1 cellular context compared by ENCODE assay signal in genomic region chr14:20684662-20685456, GRCh38.
TF ChIP-seq lines count a peak whose summit lies in the region.

No MANE protein-coding gene starts in this region.

TF ChIP-seq in HepG2, 621 proteins besides CTCF, POLR2A, EP300 and RAD21 (continued from another document and continues in another):
- TF ChIP-seq, protein P1, sequence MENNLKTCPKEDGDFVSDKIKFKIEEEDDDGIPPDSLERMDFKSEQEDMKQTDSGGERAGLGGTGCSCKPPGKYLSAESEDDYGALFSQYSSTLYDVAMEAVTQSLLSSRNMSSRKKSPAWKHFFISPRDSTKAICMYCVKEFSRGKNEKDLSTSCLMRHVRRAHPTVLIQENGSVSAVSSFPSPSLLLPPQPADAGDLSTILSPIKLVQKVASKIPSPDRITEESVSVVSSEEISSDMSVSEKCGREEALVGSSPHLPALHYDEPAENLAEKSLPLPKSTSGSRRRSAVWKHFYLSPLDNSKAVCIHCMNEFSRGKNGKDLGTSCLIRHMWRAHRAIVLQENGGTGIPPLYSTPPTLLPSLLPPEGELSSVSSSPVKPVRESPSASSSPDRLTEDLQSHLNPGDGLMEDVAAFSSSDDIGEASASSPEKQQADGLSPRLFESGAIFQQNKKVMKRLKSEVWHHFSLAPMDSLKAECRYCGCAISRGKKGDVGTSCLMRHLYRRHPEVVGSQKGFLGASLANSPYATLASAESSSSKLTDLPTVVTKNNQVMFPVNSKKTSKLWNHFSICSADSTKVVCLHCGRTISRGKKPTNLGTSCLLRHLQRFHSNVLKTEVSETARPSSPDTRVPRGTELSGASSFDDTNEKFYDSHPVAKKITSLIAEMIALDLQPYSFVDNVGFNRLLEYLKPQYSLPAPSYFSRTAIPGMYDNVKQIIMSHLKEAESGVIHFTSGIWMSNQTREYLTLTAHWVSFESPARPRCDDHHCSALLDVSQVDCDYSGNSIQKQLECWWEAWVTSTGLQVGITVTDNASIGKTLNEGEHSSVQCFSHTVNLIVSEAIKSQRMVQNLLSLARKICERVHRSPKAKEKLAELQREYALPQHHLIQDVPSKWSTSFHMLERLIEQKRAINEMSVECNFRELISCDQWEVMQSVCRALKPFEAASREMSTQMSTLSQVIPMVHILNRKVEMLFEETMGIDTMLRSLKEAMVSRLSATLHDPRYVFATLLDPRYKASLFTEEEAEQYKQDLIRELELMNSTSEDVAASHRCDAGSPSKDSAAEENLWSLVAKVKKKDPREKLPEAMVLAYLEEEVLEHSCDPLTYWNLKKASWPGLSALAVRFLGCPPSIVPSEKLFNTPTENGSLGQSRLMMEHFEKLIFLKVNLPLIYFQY (CRISPR knock-in tag; IDR thresholded peaks at IDR 0.05; ENCODE audit: borderline replicate concordance) = no peak
- no peak for TF ChIP-seq TCF7L2 (IDR thresholded peaks at IDR 0.05; ENCODE audit: low read depth, low read length)
- TF ChIP-seq, protein P2, sequence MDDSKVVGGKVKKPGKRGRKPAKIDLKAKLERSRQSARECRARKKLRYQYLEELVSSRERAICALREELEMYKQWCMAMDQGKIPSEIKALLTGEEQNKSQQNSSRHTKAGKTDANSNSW (CRISPR knock-in tag; IDR thresholded peaks at IDR 0.05; ENCODE audit: borderline replicate concordance) = no peak
- TF ChIP-seq ZEB1 (IDR thresholded peaks at IDR 0.05; ENCODE audit: insufficient replicate concordance, low read depth) = no peak
- TF ChIP-seq, protein P3, sequence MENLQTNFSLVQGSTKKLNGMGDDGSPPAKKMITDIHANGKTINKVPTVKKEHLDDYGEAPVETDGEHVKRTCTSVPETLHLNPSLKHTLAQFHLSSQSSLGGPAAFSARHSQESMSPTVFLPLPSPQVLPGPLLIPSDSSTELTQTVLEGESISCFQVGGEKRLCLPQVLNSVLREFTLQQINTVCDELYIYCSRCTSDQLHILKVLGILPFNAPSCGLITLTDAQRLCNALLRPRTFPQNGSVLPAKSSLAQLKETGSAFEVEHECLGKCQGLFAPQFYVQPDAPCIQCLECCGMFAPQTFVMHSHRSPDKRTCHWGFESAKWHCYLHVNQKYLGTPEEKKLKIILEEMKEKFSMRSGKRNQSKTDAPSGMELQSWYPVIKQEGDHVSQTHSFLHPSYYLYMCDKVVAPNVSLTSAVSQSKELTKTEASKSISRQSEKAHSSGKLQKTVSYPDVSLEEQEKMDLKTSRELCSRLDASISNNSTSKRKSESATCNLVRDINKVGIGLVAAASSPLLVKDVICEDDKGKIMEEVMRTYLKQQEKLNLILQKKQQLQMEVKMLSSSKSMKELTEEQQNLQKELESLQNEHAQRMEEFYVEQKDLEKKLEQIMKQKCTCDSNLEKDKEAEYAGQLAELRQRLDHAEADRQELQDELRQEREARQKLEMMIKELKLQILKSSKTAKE (CRISPR knock-in tag; IDR thresholded peaks at IDR 0.05; ENCODE audit: borderline replicate concordance) = peak; percentile 40; the same call in 1 of the 2 replicates
- no peak for TF ChIP-seq ZFP90 (CRISPR knock-in tag; IDR thresholded peaks at IDR 0.05; ENCODE audit: borderline replicate concordance)
- TF ChIP-seq, protein P4, sequence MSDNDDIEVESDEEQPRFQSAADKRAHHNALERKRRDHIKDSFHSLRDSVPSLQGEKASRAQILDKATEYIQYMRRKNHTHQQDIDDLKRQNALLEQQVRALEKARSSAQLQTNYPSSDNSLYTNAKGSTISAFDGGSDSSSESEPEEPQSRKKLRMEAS (IDR thresholded peaks at IDR 0.05) = no peak
- no peak for TF ChIP-seq DDIT3 (CRISPR knock-in tag; IDR thresholded peaks at IDR 0.05)
- TF ChIP-seq, protein P5, sequence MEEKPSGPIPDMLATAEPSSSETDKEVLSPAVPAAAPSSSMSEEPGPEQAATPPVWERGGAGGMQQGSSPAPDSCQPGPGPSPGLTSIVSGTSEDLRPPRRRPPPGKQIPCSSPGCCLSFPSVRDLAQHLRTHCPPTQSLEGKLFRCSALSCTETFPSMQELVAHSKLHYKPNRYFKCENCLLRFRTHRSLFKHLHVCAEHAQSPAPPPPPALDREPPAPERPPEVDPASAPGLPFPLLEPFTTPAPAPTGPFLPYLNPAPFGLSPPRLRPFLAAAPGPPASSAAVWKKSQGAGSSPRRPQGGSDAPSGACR (CRISPR knock-in tag; IDR thresholded peaks at IDR 0.05) = no peak
- no peak for TF ChIP-seq ZNF562 (CRISPR knock-in tag; IDR thresholded peaks at IDR 0.05; ENCODE audit: borderline replicate concordance)
- no peak for TF ChIP-seq ELK4 (CRISPR knock-in tag; IDR thresholded peaks at IDR 0.05; ENCODE audit: borderline replicate concordance)
- peak; percentile 4 for TF ChIP-seq ZNF775 (CRISPR knock-in tag; IDR thresholded peaks at IDR 0.05; ENCODE audit: borderline replicate concordance)
- 0 out of 2 replicates have a peak, but pooled peaks have one; percentile 77 for TF ChIP-seq FOXO4 (CRISPR knock-in tag; conservative IDR thresholded peaks at IDR 0.05)
- TF ChIP-seq ZNF263 (CRISPR knock-in tag; IDR thresholded peaks at IDR 0.05) = peak; percentile 74
- TF ChIP-seq PRPF4 (IDR thresholded peaks at IDR 0.05; ENCODE audit: low read depth, low read length, poor library complexity, severe bottlenecking) = peak; percentile 7
- no peak for TF ChIP-seq ZBTB49 (CRISPR knock-in tag; IDR thresholded peaks at IDR 0.05; ENCODE audit: borderline replicate concordance)
- TF ChIP-seq, protein P6, sequence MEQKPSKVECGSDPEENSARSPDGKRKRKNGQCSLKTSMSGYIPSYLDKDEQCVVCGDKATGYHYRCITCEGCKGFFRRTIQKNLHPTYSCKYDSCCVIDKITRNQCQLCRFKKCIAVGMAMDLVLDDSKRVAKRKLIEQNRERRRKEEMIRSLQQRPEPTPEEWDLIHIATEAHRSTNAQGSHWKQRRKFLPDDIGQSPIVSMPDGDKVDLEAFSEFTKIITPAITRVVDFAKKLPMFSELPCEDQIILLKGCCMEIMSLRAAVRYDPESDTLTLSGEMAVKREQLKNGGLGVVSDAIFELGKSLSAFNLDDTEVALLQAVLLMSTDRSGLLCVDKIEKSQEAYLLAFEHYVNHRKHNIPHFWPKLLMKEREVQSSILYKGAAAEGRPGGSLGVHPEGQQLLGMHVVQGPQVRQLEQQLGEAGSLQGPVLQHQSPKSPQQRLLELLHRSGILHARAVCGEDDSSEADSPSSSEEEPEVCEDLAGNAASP (CRISPR knock-in tag; IDR thresholded peaks at IDR 0.05; ENCODE audit: borderline replicate concordance) = no peak
- TF ChIP-seq, protein P7, sequence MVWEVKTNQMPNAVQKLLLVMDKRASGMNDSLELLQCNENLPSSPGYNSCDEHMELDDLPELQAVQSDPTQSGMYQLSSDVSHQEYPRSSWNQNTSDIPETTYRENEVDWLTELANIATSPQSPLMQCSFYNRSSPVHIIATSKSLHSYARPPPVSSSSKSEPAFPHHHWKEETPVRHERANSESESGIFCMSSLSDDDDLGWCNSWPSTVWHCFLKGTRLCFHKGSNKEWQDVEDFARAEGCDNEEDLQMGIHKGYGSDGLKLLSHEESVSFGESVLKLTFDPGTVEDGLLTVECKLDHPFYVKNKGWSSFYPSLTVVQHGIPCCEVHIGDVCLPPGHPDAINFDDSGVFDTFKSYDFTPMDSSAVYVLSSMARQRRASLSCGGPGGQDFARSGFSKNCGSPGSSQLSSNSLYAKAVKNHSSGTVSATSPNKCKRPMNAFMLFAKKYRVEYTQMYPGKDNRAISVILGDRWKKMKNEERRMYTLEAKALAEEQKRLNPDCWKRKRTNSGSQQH (CRISPR knock-in tag; IDR thresholded peaks at IDR 0.05; ENCODE audit: low read depth) = no peak
- TF ChIP-seq, protein P8, sequence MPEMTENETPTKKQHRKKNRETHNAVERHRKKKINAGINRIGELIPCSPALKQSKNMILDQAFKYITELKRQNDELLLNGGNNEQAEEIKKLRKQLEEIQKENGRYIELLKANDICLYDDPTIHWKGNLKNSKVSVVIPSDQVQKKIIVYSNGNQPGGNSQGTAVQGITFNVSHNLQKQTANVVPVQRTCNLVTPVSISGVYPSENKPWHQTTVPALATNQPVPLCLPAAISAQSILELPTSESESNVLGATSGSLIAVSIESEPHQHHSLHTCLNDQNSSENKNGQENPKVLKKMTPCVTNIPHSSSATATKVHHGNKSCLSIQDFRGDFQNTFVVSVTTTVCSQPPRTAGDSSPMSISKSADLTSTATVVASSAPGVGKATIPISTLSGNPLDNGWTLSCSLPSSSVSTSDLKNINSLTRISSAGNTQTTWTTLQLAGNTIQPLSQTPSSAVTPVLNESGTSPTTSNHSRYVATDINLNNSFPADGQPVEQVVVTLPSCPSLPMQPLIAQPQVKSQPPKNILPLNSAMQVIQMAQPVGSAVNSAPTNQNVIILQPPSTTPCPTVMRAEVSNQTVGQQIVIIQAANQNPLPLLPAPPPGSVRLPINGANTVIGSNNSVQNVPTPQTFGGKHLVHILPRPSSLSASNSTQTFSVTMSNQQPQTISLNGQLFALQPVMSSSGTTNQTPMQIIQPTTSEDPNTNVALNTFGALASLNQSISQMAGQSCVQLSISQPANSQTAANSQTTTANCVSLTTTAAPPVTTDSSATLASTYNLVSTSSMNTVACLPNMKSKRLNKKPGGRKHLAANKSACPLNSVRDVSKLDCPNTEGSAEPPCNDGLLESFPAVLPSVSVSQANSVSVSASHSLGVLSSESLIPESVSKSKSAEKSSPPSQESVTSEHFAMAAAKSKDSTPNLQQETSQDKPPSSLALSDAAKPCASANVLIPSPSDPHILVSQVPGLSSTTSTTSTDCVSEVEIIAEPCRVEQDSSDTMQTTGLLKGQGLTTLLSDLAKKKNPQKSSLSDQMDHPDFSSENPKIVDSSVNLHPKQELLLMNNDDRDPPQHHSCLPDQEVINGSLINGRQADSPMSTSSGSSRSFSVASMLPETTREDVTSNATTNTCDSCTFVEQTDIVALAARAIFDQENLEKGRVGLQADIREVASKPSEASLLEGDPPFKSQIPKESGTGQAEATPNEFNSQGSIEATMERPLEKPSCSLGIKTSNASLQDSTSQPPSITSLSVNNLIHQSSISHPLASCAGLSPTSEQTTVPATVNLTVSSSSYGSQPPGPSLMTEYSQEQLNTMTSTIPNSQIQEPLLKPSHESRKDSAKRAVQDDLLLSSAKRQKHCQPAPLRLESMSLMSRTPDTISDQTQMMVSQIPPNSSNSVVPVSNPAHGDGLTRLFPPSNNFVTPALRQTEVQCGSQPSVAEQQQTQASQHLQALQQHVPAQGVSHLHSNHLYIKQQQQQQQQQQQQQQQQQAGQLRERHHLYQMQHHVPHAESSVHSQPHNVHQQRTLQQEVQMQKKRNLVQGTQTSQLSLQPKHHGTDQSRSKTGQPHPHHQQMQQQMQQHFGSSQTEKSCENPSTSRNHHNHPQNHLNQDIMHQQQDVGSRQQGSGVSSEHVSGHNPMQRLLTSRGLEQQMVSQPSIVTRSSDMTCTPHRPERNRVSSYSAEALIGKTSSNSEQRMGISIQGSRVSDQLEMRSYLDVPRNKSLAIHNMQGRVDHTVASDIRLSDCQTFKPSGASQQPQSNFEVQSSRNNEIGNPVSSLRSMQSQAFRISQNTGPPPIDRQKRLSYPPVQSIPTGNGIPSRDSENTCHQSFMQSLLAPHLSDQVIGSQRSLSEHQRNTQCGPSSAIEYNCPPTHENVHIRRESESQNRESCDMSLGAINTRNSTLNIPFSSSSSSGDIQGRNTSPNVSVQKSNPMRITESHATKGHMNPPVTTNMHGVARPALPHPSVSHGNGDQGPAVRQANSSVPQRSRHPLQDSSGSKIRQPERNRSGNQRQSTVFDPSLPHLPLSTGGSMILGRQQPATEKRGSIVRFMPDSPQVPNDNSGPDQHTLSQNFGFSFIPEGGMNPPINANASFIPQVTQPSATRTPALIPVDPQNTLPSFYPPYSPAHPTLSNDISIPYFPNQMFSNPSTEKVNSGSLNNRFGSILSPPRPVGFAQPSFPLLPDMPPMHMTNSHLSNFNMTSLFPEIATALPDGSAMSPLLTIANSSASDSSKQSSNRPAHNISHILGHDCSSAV (CRISPR knock-in tag; IDR thresholded peaks at IDR 0.05; ENCODE audit: borderline replicate concordance) = no peak
- no peak; the same call in none of the 2 replicates for TF ChIP-seq SNAI1 (CRISPR knock-in tag; IDR thresholded peaks at IDR 0.05; ENCODE audit: borderline replicate concordance)
- TF ChIP-seq HNF4A (CRISPR knock-in tag; IDR thresholded peaks at IDR 0.05) = no peak
- TF ChIP-seq NR2C2 (CRISPR knock-in tag; IDR thresholded peaks at IDR 0.05; ENCODE audit: borderline replicate concordance) = no peak
- no peak for TF ChIP-seq RFX3 (CRISPR knock-in tag; IDR thresholded peaks at IDR 0.05)
- TF ChIP-seq EED (CRISPR knock-in tag; IDR thresholded peaks at IDR 0.05) = no peak
- no peak; the same call in 1 of the 2 replicates for TF ChIP-seq ZNF253 (CRISPR knock-in tag; IDR thresholded peaks at IDR 0.05; ENCODE audit: borderline replicate concordance)
- TF ChIP-seq SIX4 (CRISPR knock-in tag; IDR thresholded peaks at IDR 0.05) = peak; percentile 24; the same call in 1 of the 2 replicates
- 0 out of 2 replicates have a peak, but pooled peaks have one; percentile 51 for TF ChIP-seq ZNF232 (CRISPR knock-in tag; IDR thresholded peaks at IDR 0.05; ENCODE audit: borderline replicate concordance)
- no peak for TF ChIP-seq NFE2L2 (IDR thresholded peaks at IDR 0.05; ENCODE audit: low read length)
- TF ChIP-seq ZNF121 (CRISPR knock-in tag; IDR thresholded peaks at IDR 0.05) = no peak
